Comparison of ENCODE assay signal across 18 cellular contexts in the genomic region with DNA sequence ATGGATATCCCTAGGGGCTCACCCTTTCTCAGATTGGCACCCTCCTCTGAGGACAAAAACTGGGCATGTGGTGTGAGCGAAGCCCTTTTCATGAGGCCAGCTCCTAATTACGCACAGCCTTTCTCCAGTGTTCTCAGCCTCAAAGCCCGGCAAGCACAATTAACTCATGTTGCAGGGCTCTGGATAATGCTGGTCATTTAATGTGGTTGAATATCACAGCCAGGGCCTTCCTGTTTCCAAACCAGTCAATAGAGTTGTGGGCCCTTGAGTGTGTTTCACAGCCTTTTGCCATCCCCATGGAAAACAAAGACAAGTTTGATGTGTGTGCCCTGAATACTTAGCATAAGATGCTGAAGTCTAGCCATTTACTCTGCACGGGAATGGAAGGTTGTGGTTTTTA.
DNase-seq lines count a peak whose midpoint lies in the region; ATAC-seq and TF ChIP-seq lines count a peak whose summit lies in the region.
"Had no signal": no experiment of that assay in that cellular context is flagged by ENCODE, and none has a peak within 500 bp of the region (broad histone marks: within the 10 kb centered on the region; RNA-seq: fewer than 3 reads in every experiment).

No MANE protein-coding gene starts in this region.

- peaks cover 6% of the 10 kb centered on the region for H3K36me3 Mint-ChIP-seq in MCF 10A (ENCODE audit: insufficient read depth, unreplicated experiment)

- no peak overlapping the region for H3K4me3 ChIP-seq in mammary epithelial cell (replicated peaks in 1 of 3; ENCODE audit: insufficient read depth in 1 of 3, low read depth in 2 of 3, low read length in 3 of 3)

- no peaks in the 10 kb centered on the region for H4K20me1 ChIP-seq in mammary epithelial cell (ENCODE audit: insufficient read depth, low read length)

- H2AFZ ChIP-seq in mammary epithelial cell (ENCODE audit: low read depth, low read length) = peak overlapping the region; percentile 6

- peaks cover 10% of the 10 kb centered on the region for H3K9me3 Mint-ChIP-seq in MCF 10A (ENCODE audit: unreplicated experiment)
- H3K9me3 Mint-ChIP-seq: CD4-positive, alpha-beta T cell had no signal

- H3K4me1 ChIP-seq in mammary epithelial cell (ENCODE audit: insufficient read depth, low read length) = peaks cover 49% of the 10 kb centered on the region
- H3K4me1 ChIP-seq: BE2C had no signal

- no peaks in the 10 kb centered on the region for H3K9me3 ChIP-seq in mammary epithelial cell (replicated peaks; ENCODE audit: insufficient read depth, low read length)
- H3K9me3 ChIP-seq: BE2C had no signal

- no peak overlapping the region for H3K27ac Mint-ChIP-seq in MCF 10A (ENCODE audit: low read depth, unreplicated experiment)
- H3K27ac Mint-ChIP-seq: CD4-positive, alpha-beta T cell had no signal

- BruUV-seq in mammary epithelial cell (replicated peaks; lab: Mats Ljungman, UMichigan) = no TSS peak
- BruUV-seq in MCF 10A (replicated peaks; lab: Mats Ljungman, UMichigan) = no TSS peak

- POLR2A ChIA-PET in MCF 10A (lab: Yijun Ruan, JAX) = no interaction called here

- H3K4me2 ChIP-seq in mammary epithelial cell (ENCODE audit: insufficient read depth, low read depth, low read length) = no peak overlapping the region

- TF ChIP-seq CTCF in mammary epithelial cell (conservative IDR thresholded peaks at IDR 0.05 in 1 of 2, IDR thresholded peaks at IDR 0.05 in 1 of 2; ENCODE audit: extremely low read depth in 1 of 2, insufficient read depth in 1 of 2, low read depth in 1 of 2, low read length in 2 of 2) (no peak), MCF 10A (IDR thresholded peaks at IDR 0.05; ENCODE audit: unreplicated experiment) (no peak)

- H3K36me3 ChIP-seq in mammary epithelial cell (ENCODE audit: insufficient read depth, low read length) = no peaks in the 10 kb centered on the region
- H3K36me3 ChIP-seq: BE2C had no signal

- H3K27ac ChIP-seq in mammary epithelial cell (ENCODE audit: insufficient read depth, low read depth, low read length) = no peak overlapping the region
- H3K27ac ChIP-seq in cingulate gyrus (ENCODE audit: low read depth, low read length) = peak overlapping the region; percentile 67
- H3K27ac ChIP-seq: 22Rv1 had no signal

- intact Hi-C loops in mammary epithelial cell (cut with micrococcal nuclease) (no loop called here), MCF 10A (cut with micrococcal nuclease) (no loop called here)

- H3K4me1 Mint-ChIP-seq in MCF 10A (ENCODE audit: insufficient read depth, unreplicated experiment) = peaks cover 5% of the 10 kb centered on the region

- no peaks in the 10 kb centered on the region for H3K79me2 ChIP-seq in mammary epithelial cell (ENCODE audit: insufficient read depth, low read length)

- no peaks in the 10 kb centered on the region for H3K27me3 Mint-ChIP-seq in MCF 10A (ENCODE audit: insufficient read depth, unreplicated experiment)
- H3K27me3 Mint-ChIP-seq: CD4-positive, alpha-beta T cell had no signal

- CTCF ChIA-PET in mammary epithelial cell (lab: Charles Lee; ENCODE audit: low non-redundant PET) (no interaction called here), MCF 10A (lab: Yijun Ruan, JAX) (no interaction called here)

- 98% methylated on average over 4 of the region's 4 CpGs for WGBS in mammary epithelial cell (ENCODE audit: low coverage, missing lambda C conversion rate)

- DNase-seq in mammary epithelial cell (no peak), MCF 10A (ENCODE audit: unreplicated experiment) (no peak), middle frontal gyrus (ENCODE audit: extremely low spot score, low spot score) (peak; percentile 7), NCI-H345 treated with DMSO at 0.1 percent for 48 hours (lab: John Stamatoyannopoulos, UW; ENCODE audit: unreplicated experiment) (no peak), HCEC 1CT (no peak)
- DNase-seq: BE2C; CD4-positive, alpha-beta T cell; Karpas-422; NCI-H1417; NCI-H187 treated with DMSO at 0.1 percent for 48 hours; NCI-H345; NCI-H526 treated with DMSO at 0.1 percent for 48 hours; SHP77 had no signal

- no peak overlapping the region for H3K4me3 Mint-ChIP-seq in MCF 10A (ENCODE audit: unreplicated experiment)
- H3K4me3 Mint-ChIP-seq: CD4-positive, alpha-beta T cell had no signal

- no peak overlapping the region for H3K9ac ChIP-seq in mammary epithelial cell (ENCODE audit: insufficient read depth, low read length)

- H3K27me3 ChIP-seq in mammary epithelial cell (ENCODE audit: insufficient read depth, low read length) = no peaks in the 10 kb centered on the region
- H3K27me3 ChIP-seq: BE2C had no signal

- in situ Hi-C loops in mammary epithelial cell (cut with MboI; ENCODE audit: low sequenced_read_pairs in 2 of 2) = no loop called here

- ATAC-seq in GM21737 (IDR thresholded peaks at IDR 0.05; ENCODE audit: unreplicated experiment) (no peak), GM21423 (IDR thresholded peaks at IDR 0.05; ENCODE audit: unreplicated experiment) (no peak)
- ATAC-seq: SK-N-SH treated with all-trans-retinoic acid at 6 μM for 48 hours had no signal

- dilution Hi-C loops in mammary epithelial cell (cut with HindIII; ENCODE audit: low sequenced_read_pairs) = no loop called here
